8 cellular contexts compared by ENCODE assay signal in the genomic region with DNA sequence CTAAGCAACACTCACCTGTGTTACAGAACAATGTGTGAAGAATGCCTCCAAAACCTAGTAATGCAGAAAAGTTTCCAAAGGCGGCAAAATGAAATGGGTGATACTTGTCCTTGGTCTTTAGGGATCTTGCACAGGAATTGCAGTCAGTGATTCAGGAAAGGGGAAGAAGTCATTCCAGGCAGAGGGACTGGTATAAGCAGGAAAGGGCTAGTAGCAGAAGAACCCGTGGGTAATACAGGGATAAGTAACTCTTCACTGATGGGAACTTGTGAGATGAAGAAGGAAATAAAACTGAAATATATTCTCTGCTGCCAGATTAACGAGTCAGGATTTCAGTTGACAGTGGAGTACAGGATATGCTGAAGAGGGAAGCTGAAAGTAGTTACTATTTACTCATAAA. TPM values are rescaled to one million over a fixed set of nuclear protein-coding genes. Genes with fewer than 3 reads are reported as not detected.
DNase-seq lines count a peak whose midpoint lies in the region; TF ChIP-seq lines count a peak whose summit lies in the region.

No MANE protein-coding gene starts in this region.

- CTCF ChIA-PET in activated naive CD4-positive, alpha-beta T cell treated with anti-CD3 and anti-CD28 coated beads for 36 hours (lab: Charles Lee) = interaction anchor here (1.5 to 2.5 kb wide), 2 partner anchors 15 to 114 kb away, joined by 4 to 18 read pairs; a partner anchor contains a TSS

- H3K27me3 ChIP-seq in kidney epithelial cell (ENCODE audit: control insufficient read depth, insufficient read depth, low read length) (peaks cover 2% of the 10 kb centered on the region), tibial nerve (peaks cover 0 to 5% of the 10 kb centered on the region in 2 donors)

- peaks cover 0 to 5% (median 0%) of the 10 kb centered on the region in 4 donors for H3K9me3 ChIP-seq in tibial nerve

- peak overlapping the region; percentile 68 for H3K4me3 ChIP-seq in kidney epithelial cell (ENCODE audit: low read depth, low read length)
- H3K4me3 ChIP-seq in tibial nerve = peak overlapping the region in 3 of 4 donors; percentile 5 to 94 (median 53)

- H3K36me3 Mint-ChIP-seq in activated naive CD4-positive, alpha-beta T cell treated with anti-CD3 and anti-CD28 coated beads for 36 hours (ENCODE audit: low read depth) = peaks cover 21% of the 10 kb centered on the region
- H3K36me3 Mint-ChIP-seq in activated T-helper 2 cell treated with anti-CD3 and anti-CD28 coated beads, Interferon-gamma antibody, Interleukin-2, Interleukin-4, amounts not matched to agents 10 μg/mL and 5 μg/mL and 100 μg/mL, durations not matched to agents 14 hours and 24 hours and 36 hours (ENCODE audit: low read depth) = peaks cover 25% of the 10 kb centered on the region

- 53% methylated on average over 3 of the region's 3 CpGs for WGBS in tibial nerve, 2 donors

- no peak for TF ChIP-seq EP300 in tibial nerve (IDR thresholded peaks at IDR 0.05)

- peaks cover 11% of the 10 kb centered on the region for H3K9me3 Mint-ChIP-seq in activated naive CD4-positive, alpha-beta T cell treated with anti-CD3 and anti-CD28 coated beads for 36 hours
- peaks cover 13% of the 10 kb centered on the region for H3K9me3 Mint-ChIP-seq in activated T-helper 2 cell treated with anti-CD3 and anti-CD28 coated beads, Interferon-gamma antibody, Interleukin-2, Interleukin-4, amounts not matched to agents 10 μg/mL and 5 μg/mL and 100 μg/mL, durations not matched to agents 14 hours and 24 hours and 36 hours

- H3K36me3 ChIP-seq in kidney epithelial cell (ENCODE audit: control insufficient read depth, insufficient read depth, low read length) (no peaks in the 10 kb centered on the region), tibial nerve (peaks cover 0 to 6% (median 0%) of the 10 kb centered on the region in 3 donors)

- peak overlapping the region; percentile 91 for H3K4me3 Mint-ChIP-seq in activated naive CD4-positive, alpha-beta T cell treated with anti-CD3 and anti-CD28 coated beads for 36 hours
- H3K4me3 Mint-ChIP-seq in activated T-helper 2 cell treated with anti-CD3 and anti-CD28 coated beads, Interferon-gamma antibody, Interleukin-2, Interleukin-4, amounts not matched to agents 10 μg/mL and 5 μg/mL and 100 μg/mL, durations not matched to agents 14 hours and 24 hours and 36 hours (ENCODE audit: low read depth) = peak overlapping the region; percentile 95

- H3K27me3 Mint-ChIP-seq in activated naive CD4-positive, alpha-beta T cell treated with anti-CD3 and anti-CD28 coated beads for 36 hours (ENCODE audit: low read depth) = peaks cover 6% of the 10 kb centered on the region
- no peaks in the 10 kb centered on the region for H3K27me3 Mint-ChIP-seq in activated T-helper 2 cell treated with anti-CD3 and anti-CD28 coated beads, Interferon-gamma antibody, Interleukin-2, Interleukin-4, amounts not matched to agents 10 μg/mL and 5 μg/mL and 100 μg/mL, durations not matched to agents 14 hours and 24 hours and 36 hours (ENCODE audit: low read depth)

- peaks cover 39% of the 10 kb centered on the region for H3K4me1 Mint-ChIP-seq in activated naive CD4-positive, alpha-beta T cell treated with anti-CD3 and anti-CD28 coated beads for 36 hours (ENCODE audit: low read depth)
- H3K4me1 Mint-ChIP-seq in activated T-helper 2 cell treated with anti-CD3 and anti-CD28 coated beads, Interferon-gamma antibody, Interleukin-2, Interleukin-4, amounts not matched to agents 10 μg/mL and 5 μg/mL and 100 μg/mL, durations not matched to agents 14 hours and 24 hours and 36 hours (ENCODE audit: low read depth) = peaks cover 27% of the 10 kb centered on the region

- H3K4me1 ChIP-seq in tibial nerve = peaks cover 2 to 23% (median 9%) of the 10 kb centered on the region in 4 donors

- intact Hi-C loops in activated naive CD4-positive, alpha-beta T cell treated with anti-CD3 and anti-CD28 coated beads for 36 hours (cut with micrococcal nuclease) = loop anchor here (1.0 to 10.0 kb wide), 10 partner anchors 14 to 1549 kb away; a partner anchor contains a TSS
- intact Hi-C loops in activated T-helper 2 cell treated with anti-CD3 and anti-CD28 coated beads, Interferon-gamma antibody, Interleukin-2, Interleukin-4, amounts not matched to agents 10 μg/mL and 5 μg/mL and 100 μg/mL, durations not matched to agents 14 hours and 24 hours and 36 hours (cut with micrococcal nuclease) = loop anchor here (5.0 kb wide), 1 partner anchor 114 kb away; a partner anchor contains a TSS

- peak overlapping the region; percentile 94 for H3K27ac Mint-ChIP-seq in activated naive CD4-positive, alpha-beta T cell treated with anti-CD3 and anti-CD28 coated beads for 36 hours
- peak overlapping the region; percentile 91 for H3K27ac Mint-ChIP-seq in activated T-helper 2 cell treated with anti-CD3 and anti-CD28 coated beads, Interferon-gamma antibody, Interleukin-2, Interleukin-4, amounts not matched to agents 10 μg/mL and 5 μg/mL and 100 μg/mL, durations not matched to agents 14 hours and 24 hours and 36 hours

- DNase-seq in activated naive CD4-positive, alpha-beta T cell treated with anti-CD3 and anti-CD28 coated beads for 36 hours = no peak
- no peak for DNase-seq in activated naive CD4-positive, alpha-beta T cell treated with anti-CD3 and anti-CD28 coated beads, Interleukin-2, amount 50 U/mL, for 16 hours
- DNase-seq in activated T-helper 2 cell treated with anti-CD3 and anti-CD28 coated beads, Interferon-gamma antibody, Interleukin-2, Interleukin-4, amounts not matched to agents 10 μg/mL and 5 μg/mL and 100 μg/mL, durations not matched to agents 14 hours and 24 hours and 36 hours (ENCODE audit: low spot score) = no peak
- DNase-seq in kidney epithelial cell (ENCODE audit: low read depth) = no peak
- no peak for DNase-seq in tibial nerve (ENCODE audit: low spot score in 2 of 2)
- no peak for DNase-seq in HPDE6-E6E7 (ENCODE audit: extremely low spot score)
- DNase-seq in superior temporal gyrus (ENCODE audit: extremely low spot score) = no peak
- no peak for DNase-seq in NCI-H1694 treated with DMSO at 0.1 percent for 48 hours (lab: John Stamatoyannopoulos, UW)

- no peak overlapping the region for H3K27ac ChIP-seq in tibial nerve

- TF ChIP-seq POLR2A in tibial nerve (IDR thresholded peaks at IDR 0.05) = no peak

- TF ChIP-seq CTCF in kidney epithelial cell (IDR thresholded peaks at IDR 0.05; ENCODE audit: insufficient read depth, low read length, poor library complexity, severe bottlenecking) (no peak), tibial nerve (IDR thresholded peaks at IDR 0.05) (no peak)

RNA-seq across cellular contexts. Expression of a gene that starts 1.2 kb away (rescaled TPM):
- total RNA-seq in activated naive CD4-positive, alpha-beta T cell treated with anti-CD3 and anti-CD28 coated beads for 36 hours = 10 to 100 TPM in 1 of 2 experiments, 1 to 10 TPM in 1; 9.3 to 10.2 TPM
- total RNA-seq in activated T-helper 2 cell treated with anti-CD3 and anti-CD28 coated beads, Interferon-gamma antibody, Interleukin-2, Interleukin-4, amounts not matched to agents 10 μg/mL and 5 μg/mL and 100 μg/mL, durations not matched to agents 14 hours and 24 hours and 36 hours = 15.6 and 16.4 TPM in 2 replicates
- total RNA-seq in kidney epithelial cell = 19.8 and 22.3 TPM in 2 replicates
- 10 to 100 TPM; 15.9 to 21.9 (median 17.6) TPM for total RNA-seq in tibial nerve
